Comparison of ENCODE assay signal across 19 cellular contexts in genomic region chr19:14567079-14567478, GRCh38. TPM values are rescaled to one million over a fixed set of nuclear protein-coding genes. Genes with fewer than 3 reads are reported as not detected.
DNase-seq lines count a peak whose midpoint lies in the region; ATAC-seq and TF ChIP-seq lines count a peak whose summit lies in the region.
"Had no signal": no experiment of that assay in that cellular context is flagged by ENCODE, and none has a peak within 500 bp of the region (broad histone marks: within the 10 kb centered on the region; RNA-seq: fewer than 3 reads in every experiment).

No MANE protein-coding gene starts in this region.

- no peaks in the 10 kb centered on the region for H3K9me2 ChIP-seq in Karpas-422 (replicated peaks; ENCODE audit: insufficient read depth, low read length)

- no peak for TF ChIP-seq CTCF in activated CD8-positive, alpha-beta T cell treated with anti-CD3 and anti-CD28 coated beads for 36 hours (IDR thresholded peaks at IDR 0.05)

- no peak overlapping the region for H2AFZ ChIP-seq in Karpas-422 (ENCODE audit: low read length)

- no peak overlapping the region for H3K4me3 ChIP-seq in CD8-positive, alpha-beta memory T cell (ENCODE audit: low read length)
- no peak overlapping the region for H3K4me3 ChIP-seq in effector memory CD4-positive, alpha-beta T cell (ENCODE audit: insufficient read depth, low read depth, low read length, poor library complexity, severe bottlenecking)
- H3K4me3 ChIP-seq in Karpas-422 (ENCODE audit: low read length): no peak overlapping the region

- no peak for ATAC-seq in activated CD8-positive, alpha-beta T cell treated with anti-CD3 and anti-CD28 coated beads, Interleukin-2, amount 10 ng/mL, durations not matched to agents 7 days and 5 days
- no peak for ATAC-seq in activated CD8-positive, alpha-beta T cell treated with anti-CD3 and anti-CD28 coated beads for 36 hours
- ATAC-seq in activated naive CD8-positive, alpha-beta T cell treated with anti-CD3 and anti-CD28 coated beads, Interleukin-2, amount 50 U/mL, for 24 hours: no peak
- ATAC-seq in natural killer cell treated with Interleukin-12 subunit alpha and Interleukin-12 subunit beta and Interleukin-15 and Interleukin-18, amount 100 ng/mL, for 72 hours: no peak
- no peak for ATAC-seq in GM21367 (IDR thresholded peaks at IDR 0.05; ENCODE audit: unreplicated experiment)
- ATAC-seq: PC-3 had no signal

- intact Hi-C loops in activated CD8-positive, alpha-beta T cell treated with anti-CD3 and anti-CD28 coated beads for 36 hours (cut with micrococcal nuclease): no loop called here

- CTCF ChIA-PET in activated CD8-positive, alpha-beta T cell treated with anti-CD3 and anti-CD28 coated beads, Interleukin-2, amount 10 ng/mL, durations not matched to agents 7 days and 5 days (lab: Charles Lee): no interaction called here
- CTCF ChIA-PET in activated CD8-positive, alpha-beta T cell treated with anti-CD3 and anti-CD28 coated beads for 36 hours (lab: Charles Lee): interaction anchor here (1.0 to 4.1 kb wide), 3 partner anchors 10 to 123 kb away, joined by 5 to 19 read pairs (median 5); partner anchors contain the start of gene ZNF333
- CTCF ChIA-PET in CD8-positive, alpha-beta memory T cell (lab: Charles Lee): interaction anchor here (1.2 to 1.6 kb wide), 2 partner anchors 10 to 89 kb away, joined by 3 to 6 read pairs; no protein-coding TSS in a partner anchor

- POLR2A ChIA-PET in activated CD8-positive, alpha-beta T cell treated with anti-CD3 and anti-CD28 coated beads, Interleukin-2, amount 10 ng/mL, durations not matched to agents 7 days and 5 days (lab: Charles Lee): interaction anchor here (1.3 kb wide), 1 partner anchor 15 kb away, joined by 3 read pairs; no protein-coding TSS in a partner anchor
- POLR2A ChIA-PET in activated CD8-positive, alpha-beta T cell treated with anti-CD3 and anti-CD28 coated beads for 36 hours (lab: Charles Lee): no interaction called here
- POLR2A ChIA-PET in CD8-positive, alpha-beta memory T cell (lab: Charles Lee): no interaction called here

- no peak overlapping the region for H3K9ac ChIP-seq in Karpas-422 (ENCODE audit: low read length)

- no peaks in the 10 kb centered on the region for H3K27me3 Mint-ChIP-seq in activated CD8-positive, alpha-beta T cell treated with anti-CD3 and anti-CD28 coated beads, Interleukin-2, amount 10 ng/mL, durations not matched to agents 7 days and 5 days (ENCODE audit: low read depth)
- no peaks in the 10 kb centered on the region for H3K27me3 Mint-ChIP-seq in activated CD8-positive, alpha-beta T cell treated with anti-CD3 and anti-CD28 coated beads for 36 hours
- no peaks in the 10 kb centered on the region for H3K27me3 Mint-ChIP-seq in CD8-positive, alpha-beta memory T cell
- no peaks in the 10 kb centered on the region for H3K27me3 Mint-ChIP-seq in activated naive CD8-positive, alpha-beta T cell treated with anti-CD3 and anti-CD28 coated beads, Interleukin-2, amount 50 U/mL, for 24 hours
- no peaks in the 10 kb centered on the region for H3K27me3 Mint-ChIP-seq in natural killer cell treated with Interleukin-12 subunit alpha and Interleukin-12 subunit beta and Interleukin-15 and Interleukin-18, amount 100 ng/mL, for 72 hours
- H3K27me3 Mint-ChIP-seq: CD4-positive, CD25-positive, alpha-beta regulatory T cell had no signal

- H3K36me3 Mint-ChIP-seq in activated CD8-positive, alpha-beta T cell treated with anti-CD3 and anti-CD28 coated beads, Interleukin-2, amount 10 ng/mL, durations not matched to agents 7 days and 5 days (ENCODE audit: low read depth): peaks cover 27% of the 10 kb centered on the region
- peaks cover 13% of the 10 kb centered on the region for H3K36me3 Mint-ChIP-seq in activated CD8-positive, alpha-beta T cell treated with anti-CD3 and anti-CD28 coated beads for 36 hours (ENCODE audit: low read depth)
- peaks cover 0 to 57% (median 3%) of the 10 kb centered on the region in 3 donors for H3K36me3 Mint-ChIP-seq in CD8-positive, alpha-beta memory T cell
- peaks cover 13% of the 10 kb centered on the region for H3K36me3 Mint-ChIP-seq in activated naive CD8-positive, alpha-beta T cell treated with anti-CD3 and anti-CD28 coated beads, Interleukin-2, amount 50 U/mL, for 24 hours (ENCODE audit: low read depth)
- no peaks in the 10 kb centered on the region for H3K36me3 Mint-ChIP-seq in natural killer cell treated with Interleukin-12 subunit alpha and Interleukin-12 subunit beta and Interleukin-15 and Interleukin-18, amount 100 ng/mL, for 72 hours

- no peak overlapping the region for H3K4me2 ChIP-seq in Karpas-422 (ENCODE audit: low read depth, low read length, poor library complexity, severe bottlenecking)

- no peak overlapping the region for H3K4me3 Mint-ChIP-seq in activated CD8-positive, alpha-beta T cell treated with anti-CD3 and anti-CD28 coated beads, Interleukin-2, amount 10 ng/mL, durations not matched to agents 7 days and 5 days
- no peak overlapping the region for H3K4me3 Mint-ChIP-seq in activated CD8-positive, alpha-beta T cell treated with anti-CD3 and anti-CD28 coated beads for 36 hours
- H3K4me3 Mint-ChIP-seq in CD8-positive, alpha-beta memory T cell: peak overlapping the region in 4 of 7 donors; percentile 29 to 72 (median 43)
- no peak overlapping the region for H3K4me3 Mint-ChIP-seq in activated naive CD8-positive, alpha-beta T cell treated with anti-CD3 and anti-CD28 coated beads, Interleukin-2, amount 50 U/mL, for 24 hours
- H3K4me3 Mint-ChIP-seq in natural killer cell treated with Interleukin-12 subunit alpha and Interleukin-12 subunit beta and Interleukin-15 and Interleukin-18, amount 100 ng/mL, for 72 hours: peak overlapping the region; percentile 36

- H3K27ac Mint-ChIP-seq in activated CD8-positive, alpha-beta T cell treated with anti-CD3 and anti-CD28 coated beads, Interleukin-2, amount 10 ng/mL, durations not matched to agents 7 days and 5 days: peak overlapping the region; percentile 46
- H3K27ac Mint-ChIP-seq in activated CD8-positive, alpha-beta T cell treated with anti-CD3 and anti-CD28 coated beads for 36 hours: no peak overlapping the region
- peak overlapping the region; percentile 40 to 91 (median 77) for H3K27ac Mint-ChIP-seq in CD8-positive, alpha-beta memory T cell
- peak overlapping the region; percentile 62 for H3K27ac Mint-ChIP-seq in activated naive CD8-positive, alpha-beta T cell treated with anti-CD3 and anti-CD28 coated beads, Interleukin-2, amount 50 U/mL, for 24 hours
- peak overlapping the region; percentile 51 to 87 for H3K27ac Mint-ChIP-seq in natural killer cell treated with Interleukin-12 subunit alpha and Interleukin-12 subunit beta and Interleukin-15 and Interleukin-18, amount 100 ng/mL, for 72 hours

- H3K4me1 Mint-ChIP-seq in activated CD8-positive, alpha-beta T cell treated with anti-CD3 and anti-CD28 coated beads, Interleukin-2, amount 10 ng/mL, durations not matched to agents 7 days and 5 days (ENCODE audit: low read depth): peaks cover 54% of the 10 kb centered on the region
- peaks cover 45% of the 10 kb centered on the region for H3K4me1 Mint-ChIP-seq in activated CD8-positive, alpha-beta T cell treated with anti-CD3 and anti-CD28 coated beads for 36 hours (ENCODE audit: low read depth)
- peaks cover 38 to 68% (median 43%) of the 10 kb centered on the region in 3 donors for H3K4me1 Mint-ChIP-seq in CD8-positive, alpha-beta memory T cell
- peaks cover 42% of the 10 kb centered on the region for H3K4me1 Mint-ChIP-seq in activated naive CD8-positive, alpha-beta T cell treated with anti-CD3 and anti-CD28 coated beads, Interleukin-2, amount 50 U/mL, for 24 hours
- H3K4me1 Mint-ChIP-seq in natural killer cell treated with Interleukin-12 subunit alpha and Interleukin-12 subunit beta and Interleukin-15 and Interleukin-18, amount 100 ng/mL, for 72 hours (ENCODE audit: low read depth in 2 of 2): peaks cover 26 to 52% of the 10 kb centered on the region in 2 donors

- peaks cover 14% of the 10 kb centered on the region for H3K36me3 ChIP-seq in CD8-positive, alpha-beta memory T cell (ENCODE audit: insufficient read depth, low read length)
- peaks cover 37% of the 10 kb centered on the region for H3K36me3 ChIP-seq in effector memory CD4-positive, alpha-beta T cell (ENCODE audit: control insufficient read depth, insufficient read depth, low read length)
- H3K36me3 ChIP-seq in Karpas-422 (ENCODE audit: insufficient read depth, low read length): no peaks in the 10 kb centered on the region

- no peaks in the 10 kb centered on the region for H3K9me3 Mint-ChIP-seq in activated CD8-positive, alpha-beta T cell treated with anti-CD3 and anti-CD28 coated beads, Interleukin-2, amount 10 ng/mL, durations not matched to agents 7 days and 5 days (ENCODE audit: insufficient read depth)
- H3K9me3 Mint-ChIP-seq in activated CD8-positive, alpha-beta T cell treated with anti-CD3 and anti-CD28 coated beads for 36 hours: no peaks in the 10 kb centered on the region
- H3K9me3 Mint-ChIP-seq in CD8-positive, alpha-beta memory T cell: no peaks in the 10 kb centered on the region
- no peaks in the 10 kb centered on the region for H3K9me3 Mint-ChIP-seq in activated naive CD8-positive, alpha-beta T cell treated with anti-CD3 and anti-CD28 coated beads, Interleukin-2, amount 50 U/mL, for 24 hours
- H3K9me3 Mint-ChIP-seq in natural killer cell treated with Interleukin-12 subunit alpha and Interleukin-12 subunit beta and Interleukin-15 and Interleukin-18, amount 100 ng/mL, for 72 hours: no peaks in the 10 kb centered on the region
- H3K9me3 Mint-ChIP-seq: CD4-positive, CD25-positive, alpha-beta regulatory T cell had no signal

- H3K27me3 ChIP-seq in CD8-positive, alpha-beta memory T cell (ENCODE audit: insufficient read depth, low read length, poor library complexity, severe bottlenecking): no peaks in the 10 kb centered on the region
- H3K27me3 ChIP-seq in effector memory CD4-positive, alpha-beta T cell (replicated peaks; ENCODE audit: control insufficient read depth, insufficient read depth, low read length, poor library complexity, severe bottlenecking): no peaks in the 10 kb centered on the region
- H3K27me3 ChIP-seq in Karpas-422 (ENCODE audit: low read length): no peaks in the 10 kb centered on the region

- peaks cover 30% of the 10 kb centered on the region for H3K79me2 ChIP-seq in Karpas-422 (ENCODE audit: low read length)

- no peaks in the 10 kb centered on the region for H3K9me3 ChIP-seq in CD8-positive, alpha-beta memory T cell (ENCODE audit: low read length)
- no peaks in the 10 kb centered on the region for H3K9me3 ChIP-seq in effector memory CD4-positive, alpha-beta T cell (ENCODE audit: control insufficient read depth, low read length)
- no peaks in the 10 kb centered on the region for H3K9me3 ChIP-seq in Karpas-422 (ENCODE audit: low read length)

- H4K20me1 ChIP-seq in Karpas-422 (ENCODE audit: insufficient read depth, low read depth, low read length): peaks cover 5% of the 10 kb centered on the region; the same call in 1 of the 2 replicates

- H3K27ac ChIP-seq in CD8-positive, alpha-beta memory T cell (ENCODE audit: low read depth, low read length): no peak overlapping the region
- H3K27ac ChIP-seq in effector memory CD4-positive, alpha-beta T cell (ENCODE audit: insufficient read depth, low read length, poor library complexity, severe bottlenecking): no peak overlapping the region
- H3K27ac ChIP-seq in Karpas-422 (ENCODE audit: low read length): no peak overlapping the region
- H3K27ac ChIP-seq: HL-60 had no signal

- peaks cover 26% of the 10 kb centered on the region for H3K4me1 ChIP-seq in CD8-positive, alpha-beta memory T cell (ENCODE audit: insufficient read depth, low read length)
- peaks cover 10% of the 10 kb centered on the region for H3K4me1 ChIP-seq in effector memory CD4-positive, alpha-beta T cell (ENCODE audit: control insufficient read depth, insufficient read depth, low read length, poor library complexity, severe bottlenecking)
- peaks cover 9% of the 10 kb centered on the region for H3K4me1 ChIP-seq in Karpas-422 (ENCODE audit: low read length)

- DNase-seq in activated CD8-positive, alpha-beta T cell treated with anti-CD3 and anti-CD28 coated beads, Interleukin-2, amount 10 ng/mL, durations not matched to agents 7 days and 5 days: no peak
- no peak for DNase-seq in activated CD8-positive, alpha-beta T cell treated with anti-CD3 and anti-CD28 coated beads for 36 hours
- no peak for DNase-seq in CD8-positive, alpha-beta memory T cell
- no peak for DNase-seq in activated naive CD8-positive, alpha-beta T cell treated with anti-CD3 and anti-CD28 coated beads, Interleukin-2, amount 50 U/mL, for 24 hours
- no peak for DNase-seq in natural killer cell treated with Interleukin-12 subunit alpha and Interleukin-12 subunit beta and Interleukin-15 and Interleukin-18, amount 100 ng/mL, for 72 hours (ENCODE audit: low spot score)
- no peak for DNase-seq in effector memory CD4-positive, alpha-beta T cell
- no peak for DNase-seq in Karpas-422
- DNase-seq: CD4-positive, CD25-positive, alpha-beta regulatory T cell; GF-D8; KG1; NCI-H1105; NCI-H1694 treated with DMSO at 0.1 percent for 48 hours; NCI-H446; NCI-H748 treated with DMSO at 0.1 percent for 48 hours; PC-3 had no signal

RNA-seq across cellular contexts. Expression of gene NDUFB7, which starts 4.8 kb away (rescaled TPM):
- 100 to 1,000 TPM; 133 to 142 TPM for total RNA-seq in activated CD8-positive, alpha-beta T cell treated with anti-CD3 and anti-CD28 coated beads, Interleukin-2, amount 10 ng/mL, durations not matched to agents 7 days and 5 days
- 100 to 1,000 TPM; 123 to 135 TPM for total RNA-seq in activated CD8-positive, alpha-beta T cell treated with anti-CD3 and anti-CD28 coated beads for 36 hours
- total RNA-seq in CD8-positive, alpha-beta memory T cell: 100 to 1,000 TPM; 123 to 126 TPM
- 235 TPM for polyA plus RNA-seq in CD8-positive, alpha-beta memory T cell
- 100 to 1,000 TPM; 109 to 167 TPM for total RNA-seq in natural killer cell treated with Interleukin-12 subunit alpha and Interleukin-12 subunit beta and Interleukin-15 and Interleukin-18, amount 100 ng/mL, for 72 hours
- total RNA-seq in Karpas-422 (2014; rRNA removed; shearing (Covaris generic); ENCODE audit: low replicate concordance): 230 and 370 TPM in 2 replicates

RNA-seq across cellular contexts. Expression of gene CLEC17A, which starts 15.8 kb away (rescaled TPM):
- not detected for total RNA-seq in activated CD8-positive, alpha-beta T cell treated with anti-CD3 and anti-CD28 coated beads, Interleukin-2, amount 10 ng/mL, durations not matched to agents 7 days and 5 days
- total RNA-seq in activated CD8-positive, alpha-beta T cell treated with anti-CD3 and anti-CD28 coated beads for 36 hours: under 1 TPM; 0.60 to 0.83 TPM
- total RNA-seq in CD8-positive, alpha-beta memory T cell: 1 to 10 TPM in 1 of 2 experiments, under 1 TPM in 1; 0.72 to 1.5 TPM
- not detected for polyA plus RNA-seq in CD8-positive, alpha-beta memory T cell
- under 1 TPM in 1 of 2 donors, not detected in 1; 0.28 TPM for total RNA-seq in natural killer cell treated with Interleukin-12 subunit alpha and Interleukin-12 subunit beta and Interleukin-15 and Interleukin-18, amount 100 ng/mL, for 72 hours
- total RNA-seq in Karpas-422 (2014; rRNA removed; shearing (Covaris generic); ENCODE audit: low replicate concordance): 7.4 and 17.6 TPM in 2 replicates
- total RNA-seq: H1, MCF 10A, PC-3 had no signal
- polyA plus RNA-seq: CD4-positive, CD25-positive, alpha-beta regulatory T cell; H1 had no signal

RNA-seq across cellular contexts. Expression of gene TECR, which starts 37.7 kb away (rescaled TPM):
- 100 to 1,000 TPM; 153 to 163 TPM for total RNA-seq in activated CD8-positive, alpha-beta T cell treated with anti-CD3 and anti-CD28 coated beads, Interleukin-2, amount 10 ng/mL, durations not matched to agents 7 days and 5 days
- 10 to 100 TPM; 93.5 to 98.5 TPM for total RNA-seq in activated CD8-positive, alpha-beta T cell treated with anti-CD3 and anti-CD28 coated beads for 36 hours
- 100 to 1,000 TPM; 114 to 123 TPM for total RNA-seq in CD8-positive, alpha-beta memory T cell
- polyA plus RNA-seq in CD8-positive, alpha-beta memory T cell: 268 TPM
- 100 to 1,000 TPM in 1 of 2 donors, 10 to 100 TPM in 1; 74.0 to 110 TPM for total RNA-seq in natural killer cell treated with Interleukin-12 subunit alpha and Interleukin-12 subunit beta and Interleukin-15 and Interleukin-18, amount 100 ng/mL, for 72 hours
- total RNA-seq in Karpas-422 (2014; rRNA removed; shearing (Covaris generic); ENCODE audit: low replicate concordance): 45.1 and 81.4 TPM in 2 replicates

RNA-seq across cellular contexts. Expression of gene DNAJB1, which starts 48.9 kb away (rescaled TPM):
- 100 to 1,000 TPM; 110 to 112 TPM for total RNA-seq in activated CD8-positive, alpha-beta T cell treated with anti-CD3 and anti-CD28 coated beads, Interleukin-2, amount 10 ng/mL, durations not matched to agents 7 days and 5 days
- 10 to 100 TPM; 52.0 to 59.6 TPM for total RNA-seq in activated CD8-positive, alpha-beta T cell treated with anti-CD3 and anti-CD28 coated beads for 36 hours
- total RNA-seq in CD8-positive, alpha-beta memory T cell: 100 to 1,000 TPM in 1 of 2 experiments, 10 to 100 TPM in 1; 98.6 to 103 TPM
- polyA plus RNA-seq in CD8-positive, alpha-beta memory T cell: 385 TPM
- 10 to 100 TPM; 65.3 to 68.8 TPM for total RNA-seq in natural killer cell treated with Interleukin-12 subunit alpha and Interleukin-12 subunit beta and Interleukin-15 and Interleukin-18, amount 100 ng/mL, for 72 hours
- 39.7 and 49.0 TPM in 2 replicates for total RNA-seq in Karpas-422 (2014; rRNA removed; shearing (Covaris generic); ENCODE audit: low replicate concordance)

Comparison
In these comparisons a context has a peak if more than half of its experiments do, and no peak if none do; other contexts are left out.
1. H3K4me3 Mint-ChIP-seq: peak in CD8-positive, alpha-beta memory T cell (4 of 7) and natural killer cell treated with Interleukin-12 subunit alpha and Interleukin-12 subunit beta and Interleukin-15 and Interleukin-18, amount 100 ng/mL, for 72 hours (single experiment); none in activated CD8-positive, alpha-beta T cell treated with anti-CD3 and anti-CD28 coated beads, Interleukin-2, amount 10 ng/mL, durations not matched to agents 7 days and 5 days (single experiment), activated CD8-positive, alpha-beta T cell treated with anti-CD3 and anti-CD28 coated beads for 36 hours (single experiment) and activated naive CD8-positive, alpha-beta T cell treated with anti-CD3 and anti-CD28 coated beads, Interleukin-2, amount 50 U/mL, for 24 hours (single experiment).